In genomic region chrX:72621619-72622485, GRCh38 we compare ENCODE assay signal across 8 cellular contexts. TPM values are rescaled to one million over a fixed set of nuclear protein-coding genes. Genes with fewer than 3 reads are reported as not detected.
DNase-seq lines count a peak whose midpoint lies in the region; ATAC-seq and TF ChIP-seq lines count a peak whose summit lies in the region.

No MANE protein-coding gene starts in this region.

- intact Hi-C loops in prostate gland (cut with DNase I): no loop called here

- ATAC-seq in GM18909 (IDR thresholded peaks at IDR 0.05; ENCODE audit: poor library complexity, unreplicated experiment): peak; percentile 83
- ATAC-seq in HG02840 (IDR thresholded peaks at IDR 0.05; ENCODE audit: low FRiP score, unreplicated experiment): peak; percentile 78

- DNase-seq in SK-MEL-5 (ENCODE audit: low read depth, low spot score) (peak; percentile 11), prostate gland (ENCODE audit: low spot score) (no peak), NCI-H2107 treated with DMSO at 0.1 percent for 48 hours (lab: John Stamatoyannopoulos, UW; ENCODE audit: unreplicated experiment) (no peak), right atrium auricular region (ENCODE audit: low spot score) (no peak), cerebellar cortex (ENCODE audit: low spot score) (no peak)
- no peak for DNase-seq in stimulated activated CD8-positive, alpha-beta memory T cell treated with anti-CD3 and anti-CD28 coated beads, Interleukin-4, amount 100 ng/mL, for 48 hours

- H3K27ac ChIP-seq in prostate gland (peak overlapping the region; percentile 72 to 81), right atrium auricular region (no peak overlapping the region)

- no peak for TF ChIP-seq CTCF in prostate gland (IDR thresholded peaks at IDR 0.05)
- TF ChIP-seq CTCF in right atrium auricular region (IDR thresholded peaks at IDR 0.05): no peak

- H3K36me3 ChIP-seq in prostate gland (no peaks in the 10 kb centered on the region), right atrium auricular region (no peaks in the 10 kb centered on the region)

- 61% methylated on average over 4 of the region's 4 CpGs for WGBS in prostate gland

- H3K4me1 ChIP-seq in prostate gland (replicated peaks) (no peaks in the 10 kb centered on the region), right atrium auricular region (no peaks in the 10 kb centered on the region)

- no peak for TF ChIP-seq POLR2A in prostate gland (IDR thresholded peaks at IDR 0.05)

- no peak overlapping the region for H3K4me3 ChIP-seq in prostate gland
- H3K4me3 ChIP-seq in right atrium auricular region: no peak overlapping the region

- H3K27me3 ChIP-seq in prostate gland (replicated peaks; ENCODE audit: insufficient read depth) (no peaks in the 10 kb centered on the region), right atrium auricular region (no peaks in the 10 kb centered on the region)

- in situ Hi-C loops in SK-MEL-5 (cut with HindIII; ENCODE audit: low pct_unique_long_range_greater_than_20kb, low sequenced_read_pairs): no loop called here

- H3K9me3 ChIP-seq in prostate gland (no peaks in the 10 kb centered on the region), right atrium auricular region (no peaks in the 10 kb centered on the region)

RNA-seq across cellular contexts. Expression of gene HDAC8, which starts 49.2 kb away (rescaled TPM):
- total RNA-seq in SK-MEL-5 (2014; rRNA removed; shearing (Covaris generic)): 23.0 and 27.1 TPM in 2 replicates
- 18.2 and 22.5 TPM in 2 replicates for polyA plus RNA-seq in SK-MEL-5 (2015; cell fraction: cytosol; rRNA removed)
- 18.9 and 25.0 TPM in 2 replicates for polyA plus RNA-seq in SK-MEL-5 (2015; cell fraction: nucleus; rRNA removed)
- total RNA-seq in prostate gland (10 to 100 TPM; 25.3 to 32.3 TPM), right atrium auricular region (10 to 100 TPM; 12.0 to 13.0 TPM)

Comparison
In these comparisons a context has a peak if more than half of its experiments do, and no peak if none do; other contexts are left out.
1. H3K27ac ChIP-seq: peak in prostate gland (2 of 2); none in right atrium auricular region (0 of 2).